In genomic region chr6:127120109-127120786, GRCh38 we compare ENCODE assay signal across 8 cellular contexts.
DNase-seq lines count a peak whose midpoint lies in the region; ATAC-seq and TF ChIP-seq lines count a peak whose summit lies in the region.

No MANE protein-coding gene starts in this region.

- peaks cover 74% of the 10 kb centered on the region for H3K27me3 Mint-ChIP-seq in T-helper 2 cell treated with Interferon-gamma antibody and Interleukin-4, amounts not matched to agents 5 μg/mL and 100 μg/mL, for 36 hours (ENCODE audit: low read depth)
- peaks cover 9% of the 10 kb centered on the region for H3K27me3 Mint-ChIP-seq in nephron progenitor cell (ENCODE audit: low read depth, poor library complexity)

- no peak overlapping the region for H3K27ac Mint-ChIP-seq in T-helper 2 cell treated with Interferon-gamma antibody and Interleukin-4, amounts not matched to agents 5 μg/mL and 100 μg/mL, for 36 hours
- no peak overlapping the region for H3K27ac Mint-ChIP-seq in nephron progenitor cell

- ATAC-seq in HG03159 (IDR thresholded peaks at IDR 0.05; ENCODE audit: unreplicated experiment) = peak; percentile 1
- ATAC-seq in HG02840 (IDR thresholded peaks at IDR 0.05; ENCODE audit: low FRiP score, unreplicated experiment) = no peak
- ATAC-seq in HG03439 (IDR thresholded peaks at IDR 0.05; ENCODE audit: unreplicated experiment) = no peak

- peak overlapping the region; percentile 59 for H3K4me3 ChIP-seq in choroid plexus epithelial cell (ENCODE audit: low read depth, low read length)

- H3K36me3 Mint-ChIP-seq in T-helper 2 cell treated with Interferon-gamma antibody and Interleukin-4, amounts not matched to agents 5 μg/mL and 100 μg/mL, for 36 hours (ENCODE audit: low read depth) = no peaks in the 10 kb centered on the region
- no peaks in the 10 kb centered on the region for H3K36me3 Mint-ChIP-seq in nephron progenitor cell (ENCODE audit: low read depth)

- DNase-seq in T-helper 2 cell treated with Interferon-gamma antibody and Interleukin-4, amounts not matched to agents 5 μg/mL and 100 μg/mL, for 36 hours (ENCODE audit: low spot score) = no peak
- no peak for DNase-seq in T-helper 2 cell
- DNase-seq in choroid plexus epithelial cell (ENCODE audit: low read depth) = no peak
- peak; percentile 48 for DNase-seq in nephron progenitor cell
- DNase-seq in GM19240 (ENCODE audit: insufficient read length, low spot score) = no peak

- H3K4me1 Mint-ChIP-seq in T-helper 2 cell treated with Interferon-gamma antibody and Interleukin-4, amounts not matched to agents 5 μg/mL and 100 μg/mL, for 36 hours (ENCODE audit: low read depth) = peaks cover 9% of the 10 kb centered on the region
- H3K4me1 Mint-ChIP-seq in nephron progenitor cell = peaks cover 64% of the 10 kb centered on the region

- H3K4me3 Mint-ChIP-seq in T-helper 2 cell treated with Interferon-gamma antibody and Interleukin-4, amounts not matched to agents 5 μg/mL and 100 μg/mL, for 36 hours = peak overlapping the region; percentile 61
- H3K4me3 Mint-ChIP-seq in nephron progenitor cell = peak overlapping the region; percentile 96

- TF ChIP-seq CTCF in choroid plexus epithelial cell (conservative IDR thresholded peaks at IDR 0.05; ENCODE audit: low read depth, low read length) = no peak
- TF ChIP-seq CTCF in nephron progenitor cell (IDR thresholded peaks at IDR 0.05) = no peak

- no peaks in the 10 kb centered on the region for H3K9me3 Mint-ChIP-seq in T-helper 2 cell treated with Interferon-gamma antibody and Interleukin-4, amounts not matched to agents 5 μg/mL and 100 μg/mL, for 36 hours
- H3K9me3 Mint-ChIP-seq in nephron progenitor cell = no peaks in the 10 kb centered on the region
